8 cellular contexts compared by ENCODE assay signal in the genomic region with DNA sequence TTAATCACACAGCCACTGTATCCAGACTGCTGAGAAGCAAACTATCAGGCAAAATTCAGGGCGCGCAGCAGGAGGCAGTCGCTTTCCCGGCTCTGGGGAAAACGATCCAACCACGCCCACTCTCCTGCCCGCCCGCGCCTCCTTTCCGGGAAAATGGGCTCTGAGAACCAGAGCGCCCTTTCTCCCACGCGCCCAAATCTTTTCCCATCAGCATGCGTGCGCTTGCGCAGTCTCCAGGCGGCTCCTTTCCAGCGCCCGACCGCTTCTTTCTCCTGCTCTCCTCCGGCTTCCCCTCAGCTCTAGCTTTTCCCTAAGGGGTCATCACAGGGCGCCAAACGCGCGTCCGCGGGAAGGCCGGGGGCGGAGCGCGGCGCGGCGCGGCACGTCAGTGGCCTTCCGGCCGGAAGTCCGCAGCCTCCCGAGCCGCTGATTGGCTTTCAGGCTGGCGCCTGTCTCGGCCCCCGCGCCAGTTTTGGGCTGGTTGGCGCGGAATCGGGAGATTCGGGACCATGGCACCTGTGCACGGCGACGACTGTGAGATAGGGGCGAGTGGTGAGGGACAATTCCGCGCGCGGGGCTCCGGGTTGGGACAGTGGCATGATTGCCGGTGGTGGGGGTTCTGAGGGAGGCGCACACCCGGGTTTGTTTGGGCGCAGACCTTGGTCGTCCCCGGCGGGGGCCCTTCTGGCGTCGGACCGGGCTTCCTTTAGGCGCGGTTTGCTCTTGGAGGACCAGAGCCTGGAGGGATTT. TPM values are rescaled to one million over a fixed set of nuclear protein-coding genes. Genes with fewer than 3 reads are reported as not detected.
DNase-seq lines count a peak whose midpoint lies in the region; ATAC-seq and TF ChIP-seq lines count a peak whose summit lies in the region.

A gene with protein sequence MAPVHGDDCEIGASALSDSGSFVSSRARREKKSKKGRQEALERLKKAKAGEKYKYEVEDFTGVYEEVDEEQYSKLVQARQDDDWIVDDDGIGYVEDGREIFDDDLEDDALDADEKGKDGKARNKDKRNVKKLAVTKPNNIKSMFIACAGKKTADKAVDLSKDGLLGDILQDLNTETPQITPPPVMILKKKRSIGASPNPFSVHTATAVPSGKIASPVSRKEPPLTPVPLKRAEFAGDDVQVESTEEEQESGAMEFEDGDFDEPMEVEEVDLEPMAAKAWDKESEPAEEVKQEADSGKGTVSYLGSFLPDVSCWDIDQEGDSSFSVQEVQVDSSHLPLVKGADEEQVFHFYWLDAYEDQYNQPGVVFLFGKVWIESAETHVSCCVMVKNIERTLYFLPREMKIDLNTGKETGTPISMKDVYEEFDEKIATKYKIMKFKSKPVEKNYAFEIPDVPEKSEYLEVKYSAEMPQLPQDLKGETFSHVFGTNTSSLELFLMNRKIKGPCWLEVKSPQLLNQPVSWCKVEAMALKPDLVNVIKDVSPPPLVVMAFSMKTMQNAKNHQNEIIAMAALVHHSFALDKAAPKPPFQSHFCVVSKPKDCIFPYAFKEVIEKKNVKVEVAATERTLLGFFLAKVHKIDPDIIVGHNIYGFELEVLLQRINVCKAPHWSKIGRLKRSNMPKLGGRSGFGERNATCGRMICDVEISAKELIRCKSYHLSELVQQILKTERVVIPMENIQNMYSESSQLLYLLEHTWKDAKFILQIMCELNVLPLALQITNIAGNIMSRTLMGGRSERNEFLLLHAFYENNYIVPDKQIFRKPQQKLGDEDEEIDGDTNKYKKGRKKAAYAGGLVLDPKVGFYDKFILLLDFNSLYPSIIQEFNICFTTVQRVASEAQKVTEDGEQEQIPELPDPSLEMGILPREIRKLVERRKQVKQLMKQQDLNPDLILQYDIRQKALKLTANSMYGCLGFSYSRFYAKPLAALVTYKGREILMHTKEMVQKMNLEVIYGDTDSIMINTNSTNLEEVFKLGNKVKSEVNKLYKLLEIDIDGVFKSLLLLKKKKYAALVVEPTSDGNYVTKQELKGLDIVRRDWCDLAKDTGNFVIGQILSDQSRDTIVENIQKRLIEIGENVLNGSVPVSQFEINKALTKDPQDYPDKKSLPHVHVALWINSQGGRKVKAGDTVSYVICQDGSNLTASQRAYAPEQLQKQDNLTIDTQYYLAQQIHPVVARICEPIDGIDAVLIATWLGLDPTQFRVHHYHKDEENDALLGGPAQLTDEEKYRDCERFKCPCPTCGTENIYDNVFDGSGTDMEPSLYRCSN (N-terminal part only) (plus strand): TSS at position 466 of the 750 bp plus-strand sequence. CDS start 44 bp downstream, at position 510.

- CTCF ChIA-PET in naive thymus-derived CD4-positive, alpha-beta T cell (lab: Charles Lee), result no interaction called here

- peak within 1 kb of the TSS; percentile 89 for H3K4me3 Mint-ChIP-seq in GM23338
- peak within 1 kb of the TSS; percentile 89 for H3K4me3 Mint-ChIP-seq in activated T-helper 2 cell treated with anti-CD3 and anti-CD28 coated beads, Interferon-gamma antibody, Interleukin-2, Interleukin-4, amounts not matched to agents 10 μg/mL and 5 μg/mL and 100 μg/mL, durations not matched to agents 14 hours and 24 hours and 36 hours (ENCODE audit: low read depth)
- peak within 1 kb of the TSS; percentile 85 to 94 (median 89) for H3K4me3 Mint-ChIP-seq in naive thymus-derived CD4-positive, alpha-beta T cell
- H3K4me3 Mint-ChIP-seq in stimulated activated memory B cell treated with anti-CD40 and anti-IgM and Interleukin-4, amounts not matched to agents 10 μg/mL and 1 μg/mL and 100 μg/mL, for 72 hours, result peak within 1 kb of the TSS; percentile 85

- H3K4me3 ChIP-seq in GM23338 (peak within 1 kb of the TSS; percentile 83), fibroblast of mammary gland (ENCODE audit: control insufficient read depth, low read depth, low read length) (peak within 1 kb of the TSS; percentile 69)
- peak within 1 kb of the TSS; percentile 78 for H3K4me3 ChIP-seq in naive thymus-derived CD4-positive, alpha-beta T cell (ENCODE audit: low read length)

- H3K9me3 ChIP-seq in naive thymus-derived CD4-positive, alpha-beta T cell (ENCODE audit: control insufficient read depth in 2 of 3, low read length in 3 of 3), result no peaks in the 10 kb centered on the region

- H3K9me2 ChIP-seq in GM23338 (ENCODE audit: insufficient read depth), result no peaks in the 10 kb centered on the region

- POLR2A ChIA-PET in naive thymus-derived CD4-positive, alpha-beta T cell (lab: Charles Lee), result no interaction called here

- H3K4me2 ChIP-seq in GM23338, result peak within 1 kb of the TSS; percentile 88

- H3K36me3 Mint-ChIP-seq in GM23338 (ENCODE audit: low read depth), result no peaks in the 10 kb centered on the region; the same call in 2 of the 3 replicates
- H3K36me3 Mint-ChIP-seq in activated T-helper 2 cell treated with anti-CD3 and anti-CD28 coated beads, Interferon-gamma antibody, Interleukin-2, Interleukin-4, amounts not matched to agents 10 μg/mL and 5 μg/mL and 100 μg/mL, durations not matched to agents 14 hours and 24 hours and 36 hours (ENCODE audit: low read depth), result peaks cover 14% of the 10 kb centered on the region
- peaks cover 0 to 3% (median 0%) of the 10 kb centered on the region in 5 donors for H3K36me3 Mint-ChIP-seq in naive thymus-derived CD4-positive, alpha-beta T cell
- H3K36me3 Mint-ChIP-seq in stimulated activated memory B cell treated with anti-CD40 and anti-IgM and Interleukin-4, amounts not matched to agents 10 μg/mL and 1 μg/mL and 100 μg/mL, for 72 hours, result no peaks in the 10 kb centered on the region

- 0 out of 4 replicates have a peak, but pooled peaks of 1 of the 2 experiments have one; percentile 7 for TF ChIP-seq CTCF in GM23338 (conservative IDR thresholded peaks at IDR 0.05; ENCODE audit: low read depth in 2 of 2)
- TF ChIP-seq CTCF in fibroblast of mammary gland (conservative IDR thresholded peaks at IDR 0.05; ENCODE audit: control insufficient read depth, insufficient read depth, low read depth, low read length), result peak; percentile 27

- H3K9me3 Mint-ChIP-seq in GM23338, result no peaks in the 10 kb centered on the region
- no peaks in the 10 kb centered on the region for H3K9me3 Mint-ChIP-seq in activated T-helper 2 cell treated with anti-CD3 and anti-CD28 coated beads, Interferon-gamma antibody, Interleukin-2, Interleukin-4, amounts not matched to agents 10 μg/mL and 5 μg/mL and 100 μg/mL, durations not matched to agents 14 hours and 24 hours and 36 hours
- no peaks in the 10 kb centered on the region for H3K9me3 Mint-ChIP-seq in naive thymus-derived CD4-positive, alpha-beta T cell
- H3K9me3 Mint-ChIP-seq in stimulated activated memory B cell treated with anti-CD40 and anti-IgM and Interleukin-4, amounts not matched to agents 10 μg/mL and 1 μg/mL and 100 μg/mL, for 72 hours, result no peaks in the 10 kb centered on the region

- peak; percentile 95 for ATAC-seq in GM23338
- ATAC-seq in naive thymus-derived CD4-positive, alpha-beta T cell, result peak; percentile 97
- peak; percentile 98 for ATAC-seq in stimulated activated memory B cell treated with anti-CD40 and anti-IgM and Interleukin-4, amounts not matched to agents 10 μg/mL and 1 μg/mL and 100 μg/mL, for 72 hours

- H3K27me3 Mint-ChIP-seq in GM23338 (ENCODE audit: insufficient read depth, low read depth, poor library complexity), result peaks cover 3% of the 10 kb centered on the region
- H3K27me3 Mint-ChIP-seq in activated T-helper 2 cell treated with anti-CD3 and anti-CD28 coated beads, Interferon-gamma antibody, Interleukin-2, Interleukin-4, amounts not matched to agents 10 μg/mL and 5 μg/mL and 100 μg/mL, durations not matched to agents 14 hours and 24 hours and 36 hours (ENCODE audit: low read depth), result peaks cover 1% of the 10 kb centered on the region
- no peaks in the 10 kb centered on the region for H3K27me3 Mint-ChIP-seq in naive thymus-derived CD4-positive, alpha-beta T cell
- H3K27me3 Mint-ChIP-seq in stimulated activated memory B cell treated with anti-CD40 and anti-IgM and Interleukin-4, amounts not matched to agents 10 μg/mL and 1 μg/mL and 100 μg/mL, for 72 hours, result no peaks in the 10 kb centered on the region

- H3K36me3 ChIP-seq in GM23338 (ENCODE audit: insufficient read depth), result no peaks in the 10 kb centered on the region
- H3K36me3 ChIP-seq in naive thymus-derived CD4-positive, alpha-beta T cell (ENCODE audit: control insufficient read depth in 2 of 3, insufficient read depth in 3 of 3, low read length in 3 of 3), result no peaks in the 10 kb centered on the region

- H3F3A ChIP-seq in GM23338 (replicated peaks; ENCODE audit: low read depth), result no peaks in the 10 kb centered on the region

- 0 out of 2 replicates have a peak, but pooled peaks cover 4% of the 10 kb centered on the region for H4K20me1 ChIP-seq in GM23338 (replicated peaks; ENCODE audit: insufficient read depth)

- H3K27ac Mint-ChIP-seq in GM23338, result peak within 1 kb of the TSS; percentile 96
- H3K27ac Mint-ChIP-seq in activated T-helper 2 cell treated with anti-CD3 and anti-CD28 coated beads, Interferon-gamma antibody, Interleukin-2, Interleukin-4, amounts not matched to agents 10 μg/mL and 5 μg/mL and 100 μg/mL, durations not matched to agents 14 hours and 24 hours and 36 hours, result peak within 1 kb of the TSS; percentile 90
- peak within 1 kb of the TSS; percentile 28 to 95 (median 77) for H3K27ac Mint-ChIP-seq in naive thymus-derived CD4-positive, alpha-beta T cell
- peak within 1 kb of the TSS; percentile 80 for H3K27ac Mint-ChIP-seq in stimulated activated memory B cell treated with anti-CD40 and anti-IgM and Interleukin-4, amounts not matched to agents 10 μg/mL and 1 μg/mL and 100 μg/mL, for 72 hours

- intact Hi-C loops in activated T-helper 2 cell treated with anti-CD3 and anti-CD28 coated beads, Interferon-gamma antibody, Interleukin-2, Interleukin-4, amounts not matched to agents 10 μg/mL and 5 μg/mL and 100 μg/mL, durations not matched to agents 14 hours and 24 hours and 36 hours (cut with micrococcal nuclease), result loop anchor here (1.0 to 5.0 kb wide), 4 partner anchors 10 to 226 kb away; a partner anchor contains a TSS
- intact Hi-C loops in naive thymus-derived CD4-positive, alpha-beta T cell (cut with micrococcal nuclease), result loop anchor here (1.0 to 10.0 kb wide), 8 partner anchors 46 to 1026 kb away; a partner anchor contains a TSS

- H3K27me3 ChIP-seq in GM23338 (ENCODE audit: insufficient read depth), result no peaks in the 10 kb centered on the region
- no peaks in the 10 kb centered on the region for H3K27me3 ChIP-seq in naive thymus-derived CD4-positive, alpha-beta T cell (ENCODE audit: control insufficient read depth in 2 of 2, insufficient read depth in 2 of 2, low read length in 2 of 2)

- DNase-seq in EH (ENCODE audit: low read depth) (peak; percentile 95), GM23338 (ENCODE audit: low spot score) (peak; percentile 94), Kasumi-1 (lab: John Stamatoyannopoulos, UW) (peak; percentile 89 to 91), RPMI8226 (peak; percentile 95), fibroblast of mammary gland (ENCODE audit: low read depth) (peak; percentile 94)
- DNase-seq in activated T-helper 2 cell treated with anti-CD3 and anti-CD28 coated beads, Interferon-gamma antibody, Interleukin-2, Interleukin-4, amounts not matched to agents 10 μg/mL and 5 μg/mL and 100 μg/mL, durations not matched to agents 14 hours and 24 hours and 36 hours (ENCODE audit: low spot score), result peak; percentile 72
- DNase-seq in naive thymus-derived CD4-positive, alpha-beta T cell, result peak; percentile 33 to 81 (median 41)

- peaks cover 18% of the 10 kb centered on the region for H3K4me1 Mint-ChIP-seq in GM23338
- peaks cover 11% of the 10 kb centered on the region for H3K4me1 Mint-ChIP-seq in activated T-helper 2 cell treated with anti-CD3 and anti-CD28 coated beads, Interferon-gamma antibody, Interleukin-2, Interleukin-4, amounts not matched to agents 10 μg/mL and 5 μg/mL and 100 μg/mL, durations not matched to agents 14 hours and 24 hours and 36 hours (ENCODE audit: low read depth)
- H3K4me1 Mint-ChIP-seq in naive thymus-derived CD4-positive, alpha-beta T cell, result peaks cover 0 to 24% (median 13%) of the 10 kb centered on the region in 7 donors
- H3K4me1 Mint-ChIP-seq in stimulated activated memory B cell treated with anti-CD40 and anti-IgM and Interleukin-4, amounts not matched to agents 10 μg/mL and 1 μg/mL and 100 μg/mL, for 72 hours, result peaks cover 10% of the 10 kb centered on the region

- peak within 1 kb of the TSS; percentile 81; the same call in 1 of the 2 replicates for H2AFZ ChIP-seq in GM23338

- peaks cover 47% of the 10 kb centered on the region for H3K79me2 ChIP-seq in GM23338 (replicated peaks; ENCODE audit: insufficient read depth)

- peaks cover 4% of the 10 kb centered on the region; the same call in 1 of the 2 replicates for H3K4me1 ChIP-seq in GM23338 (ENCODE audit: insufficient read depth)
- H3K4me1 ChIP-seq in naive thymus-derived CD4-positive, alpha-beta T cell (ENCODE audit: control insufficient read depth in 2 of 2, insufficient read depth in 2 of 2, low read length in 2 of 2), result no peaks in the 10 kb centered on the region

- H3K27ac ChIP-seq in GM23338 (ENCODE audit: low read depth), result peak within 1 kb of the TSS; percentile 56; the same call in 1 of the 2 replicates
- peak within 1 kb of the TSS; percentile 52 for H3K27ac ChIP-seq in naive thymus-derived CD4-positive, alpha-beta T cell (ENCODE audit: low read depth, low read length)

RNA-seq across cellular contexts. Expression of the gene that starts here (rescaled TPM):
- total RNA-seq in GM23338 (2014; rRNA removed; shearing (Covaris generic)), result 32.0 and 36.6 TPM in 2 replicates
- 10.0 and 12.6 TPM in 2 replicates for polyA plus RNA-seq in GM23338 (2016; fragmentation: Nextera tagmentation; extraction: Ambion mirVana)
- total RNA-seq in activated T-helper 2 cell treated with anti-CD3 and anti-CD28 coated beads, Interferon-gamma antibody, Interleukin-2, Interleukin-4, amounts not matched to agents 10 μg/mL and 5 μg/mL and 100 μg/mL, durations not matched to agents 14 hours and 24 hours and 36 hours, result 36.3 and 36.7 TPM in 2 replicates
- 10 to 100 TPM in 1 of 5 experiments, 1 to 10 TPM in 4; 6.4 to 26.6 (median 7.5) TPM for total RNA-seq in naive thymus-derived CD4-positive, alpha-beta T cell
- polyA plus RNA-seq in naive thymus-derived CD4-positive, alpha-beta T cell, result 1 to 10 TPM; 4.1 to 4.2 TPM

Comparison
In these comparisons a context has a peak if more than half of its experiments do, and no peak if none do; other contexts are left out.
1. Peak in every context shown above with its lines: DNase-seq, ATAC-seq, H3K4me3 ChIP-seq and H3K27ac ChIP-seq.
2. DNase-seq: peak in every context shown above with its lines; median percentile 95 in EH; 95 in RPMI8226; 94 in GM23338; 94 in fibroblast of mammary gland; 90 in Kasumi-1; 72 in activated T-helper 2 cell treated with anti-CD3 and anti-CD28 coated beads, Interferon-gamma antibody, Interleukin-2, Interleukin-4, amounts not matched to agents 10 μg/mL and 5 μg/mL and 100 μg/mL, durations not matched to agents 14 hours and 24 hours and 36 hours; 41 in naive thymus-derived CD4-positive, alpha-beta T cell.